ENCODE assay signal across 18 cellular contexts in genomic region chr9:115939065-115939765, GRCh38.
DNase-seq lines count a peak whose midpoint lies in the region; ATAC-seq, FAIRE-seq and TF ChIP-seq lines count a peak whose summit lies in the region.
"Had no signal": no experiment of that assay in that cellular context is flagged by ENCODE, and none has a peak within 500 bp of the region (broad histone marks: within the 10 kb centered on the region; RNA-seq: fewer than 3 reads in every experiment).

No MANE protein-coding gene starts in this region.

- TF ChIP-seq CTCF in osteoblast (IDR thresholded peaks at IDR 0.05; ENCODE audit: extremely low read depth, low read depth, low read length): no peak

- no peaks in the 10 kb centered on the region for H3K9me2 ChIP-seq in GM23248 (ENCODE audit: insufficient read depth)

- ATAC-seq in naive thymus-derived CD4-positive, alpha-beta T cell: no peak
- ATAC-seq in GM19023 (IDR thresholded peaks at IDR 0.05; ENCODE audit: unreplicated experiment): no peak

- H4K20me1 ChIP-seq in GM23248 (ENCODE audit: insufficient read depth) (no peaks in the 10 kb centered on the region), osteoblast (ENCODE audit: insufficient read depth, low read length) (no peaks in the 10 kb centered on the region)

- no peaks in the 10 kb centered on the region for H3K36me3 ChIP-seq in GM23248 (ENCODE audit: low read depth)
- H3K36me3 ChIP-seq in osteoblast (ENCODE audit: insufficient read depth, low read length): no peaks in the 10 kb centered on the region
- H3K36me3 ChIP-seq in naive thymus-derived CD4-positive, alpha-beta T cell (ENCODE audit: control insufficient read depth in 2 of 3, insufficient read depth in 3 of 3, low read length in 3 of 3): no peaks in the 10 kb centered on the region
- H3K36me3 ChIP-seq: upper lobe of left lung had no signal

- H2AFZ ChIP-seq in GM23248 (no peak overlapping the region), osteoblast (ENCODE audit: low read length) (no peak overlapping the region)

- no peaks in the 10 kb centered on the region for H3K9me3 ChIP-seq in GM23248 (ENCODE audit: low read depth)
- H3K9me3 ChIP-seq in osteoblast (ENCODE audit: low read depth, low read length): no peaks in the 10 kb centered on the region
- H3K9me3 ChIP-seq in naive thymus-derived CD4-positive, alpha-beta T cell (ENCODE audit: control insufficient read depth in 2 of 3, low read length in 3 of 3): no peaks in the 10 kb centered on the region
- H3K9me3 ChIP-seq: upper lobe of left lung had no signal

- H3F3A ChIP-seq in GM23248 (ENCODE audit: insufficient read depth): peaks cover 45% of the 10 kb centered on the region

- no peaks in the 10 kb centered on the region for H3K36me3 Mint-ChIP-seq in naive thymus-derived CD4-positive, alpha-beta T cell
- H3K36me3 Mint-ChIP-seq: brain had no signal

- FAIRE-seq in GM19239 (lab: Jason Lieb, UNC): no peak
- FAIRE-seq: islet of Langerhans had no signal

- H3K4me1 ChIP-seq in GM23248 (ENCODE audit: insufficient read depth): peaks cover 49% of the 10 kb centered on the region
- peaks cover 41% of the 10 kb centered on the region for H3K4me1 ChIP-seq in osteoblast (ENCODE audit: insufficient read depth, low read length)
- no peaks in the 10 kb centered on the region for H3K4me1 ChIP-seq in naive thymus-derived CD4-positive, alpha-beta T cell (ENCODE audit: control insufficient read depth in 2 of 2, insufficient read depth in 2 of 2, low read length in 2 of 2)

- DNase-seq in GM23248 (peak; percentile 53), RPMI7951 (ENCODE audit: low read depth) (peak; percentile 25), epithelial cell of prostate (ENCODE audit: low read depth, low spot score) (peak; percentile 70), osteoblast (ENCODE audit: insufficient read length, low spot score, missing footprints) (no peak), GM19239 (ENCODE audit: insufficient read length, low spot score) (no peak)
- no peak for DNase-seq in naive thymus-derived CD4-positive, alpha-beta T cell
- DNase-seq: activated CD8-positive, alpha-beta memory T cell treated with anti-CD3 and anti-CD28 coated beads for 24 hours; effector CD4-positive, alpha-beta T cell; midbrain; NCI-H1105 treated with DMSO at 0.1 percent for 48 hours; stimulated activated naive CD4-positive, alpha-beta T cell treated with Interleukin-2 at 50 U/mL for 16 hours; upper lobe of left lung had no signal

- H3K27ac ChIP-seq in GM23248: peak overlapping the region; percentile 34
- H3K27ac ChIP-seq in epithelial cell of prostate: peak overlapping the region; percentile 67
- peak overlapping the region; percentile 67 for H3K27ac ChIP-seq in osteoblast (ENCODE audit: low read depth, low read length)
- no peak overlapping the region for H3K27ac ChIP-seq in naive thymus-derived CD4-positive, alpha-beta T cell (ENCODE audit: low read depth, low read length)
- H3K27ac ChIP-seq: C4-2B, skin epidermis, upper lobe of left lung had no signal

- H3K27me3 ChIP-seq in GM23248 (replicated peaks; ENCODE audit: insufficient read depth) (no peaks in the 10 kb centered on the region), osteoblast (ENCODE audit: insufficient read depth, low read length) (no peaks in the 10 kb centered on the region)
- H3K27me3 ChIP-seq in naive thymus-derived CD4-positive, alpha-beta T cell (ENCODE audit: control insufficient read depth in 2 of 2, insufficient read depth in 2 of 2, low read length in 2 of 2): no peaks in the 10 kb centered on the region
- H3K27me3 ChIP-seq: upper lobe of left lung had no signal

- 27 to 28% methylated on average over 2 of the region's 2 CpGs for WGBS in GM23248 (ENCODE audit: low coverage in 1 of 2, low lambda C conversion rate in 2 of 2, missing lambda C conversion rate in 2 of 2), 2 experiments

- H3K4me1 Mint-ChIP-seq in naive thymus-derived CD4-positive, alpha-beta T cell: no peaks in the 10 kb centered on the region

- H3K27me3 Mint-ChIP-seq in naive thymus-derived CD4-positive, alpha-beta T cell: peaks cover 0 to 7% (median 0%) of the 10 kb centered on the region in 5 donors
- H3K27me3 Mint-ChIP-seq: brain had no signal

- POLR2A ChIA-PET in naive thymus-derived CD4-positive, alpha-beta T cell (lab: Charles Lee): no interaction called here

- no peak overlapping the region for H3K9ac ChIP-seq in GM23248

- no peaks in the 10 kb centered on the region for H3K79me2 ChIP-seq in GM23248 (ENCODE audit: insufficient read depth)
- H3K79me2 ChIP-seq in osteoblast (ENCODE audit: insufficient read depth, low read length): no peaks in the 10 kb centered on the region

- H3K4me3 ChIP-seq in GM23248 (no peak overlapping the region), osteoblast (ENCODE audit: insufficient read depth, low read length) (no peak overlapping the region)
- no peak overlapping the region for H3K4me3 ChIP-seq in naive thymus-derived CD4-positive, alpha-beta T cell (ENCODE audit: low read length)
- H3K4me3 ChIP-seq: skin epidermis, upper lobe of left lung had no signal

- H3K4me2 ChIP-seq in GM23248 (ENCODE audit: unreplicated experiment): peak overlapping the region; percentile 22
- H3K4me2 ChIP-seq in osteoblast (ENCODE audit: insufficient read depth, low read length): no peak overlapping the region

- H3K27ac Mint-ChIP-seq in naive thymus-derived CD4-positive, alpha-beta T cell: no peak overlapping the region
- H3K27ac Mint-ChIP-seq: activated T-helper 2 cell treated with anti-CD3 and anti-CD28 coated beads, Interferon-gamma antibody, Interleukin-2, Interleukin-4, amounts not matched to agents 10 μg/mL and 5 μg/mL and 100 μg/mL, durations not matched to agents 14 hours and 24 hours and 36 hours; brain had no signal

- CTCF ChIA-PET in naive thymus-derived CD4-positive, alpha-beta T cell (lab: Charles Lee): no interaction called here

- H3K4me3 Mint-ChIP-seq in naive thymus-derived CD4-positive, alpha-beta T cell: no peak overlapping the region
- H3K4me3 Mint-ChIP-seq: brain had no signal

- peaks cover 0 to 17% (median 2%) of the 10 kb centered on the region in 11 donors for H3K9me3 Mint-ChIP-seq in naive thymus-derived CD4-positive, alpha-beta T cell
- H3K9me3 Mint-ChIP-seq: activated T-helper 2 cell treated with anti-CD3 and anti-CD28 coated beads, Interferon-gamma antibody, Interleukin-2, Interleukin-4, amounts not matched to agents 10 μg/mL and 5 μg/mL and 100 μg/mL, durations not matched to agents 14 hours and 24 hours and 36 hours; brain had no signal

- in situ Hi-C loops in GM23248 (cut with MboI): no loop called here

- intact Hi-C loops in naive thymus-derived CD4-positive, alpha-beta T cell (cut with micrococcal nuclease): no loop called here

Comparison
In these comparisons a context has a peak if more than half of its experiments do, and no peak if none do; other contexts are left out.
1. DNase-seq: peak in GM23248 (single experiment), RPMI7951 (single experiment) and epithelial cell of prostate (single experiment); none in osteoblast (single experiment), naive thymus-derived CD4-positive, alpha-beta T cell (0 of 9) and GM19239 (single experiment).